In genomic region chr2:127857494-127857818, GRCh38 we compare ENCODE assay signal across 8 cellular contexts. TPM values are rescaled to one million over a fixed set of nuclear protein-coding genes. Genes with fewer than 3 reads are reported as not detected.
DNase-seq lines count a peak whose midpoint lies in the region; ATAC-seq and TF ChIP-seq lines count a peak whose summit lies in the region.

No MANE protein-coding gene starts in this region.

- no peaks in the 10 kb centered on the region for H3K36me3 ChIP-seq in mucosa of descending colon (ENCODE audit: low read depth)

- H3K36me3 Mint-ChIP-seq in dendritic cell treated with granulocyte-macrophage colony-stimulating factor and Interleukin-4, amounts not matched to agents 40 ng/mL and 50 ng/mL, for 4 days (ENCODE audit: low read depth): peaks cover 28% of the 10 kb centered on the region

- intact Hi-C loops in dendritic cell treated with granulocyte-macrophage colony-stimulating factor and Interleukin-4, amounts not matched to agents 40 ng/mL and 50 ng/mL, for 4 days (cut with micrococcal nuclease): loop anchor here (5.0 kb wide), 2 partner anchors 100 to 170 kb away; partner anchors contain the start of gene SAP130
- intact Hi-C loops in mucosa of descending colon (cut with DNase I, micrococcal nuclease): no loop called here
- intact Hi-C loops in posterior vena cava (cut with DNase I): no loop called here

- peak overlapping the region; percentile 93 for H3K4me3 Mint-ChIP-seq in dendritic cell treated with granulocyte-macrophage colony-stimulating factor and Interleukin-4, amounts not matched to agents 40 ng/mL and 50 ng/mL, for 4 days

- H3K9me3 Mint-ChIP-seq in dendritic cell treated with granulocyte-macrophage colony-stimulating factor and Interleukin-4, amounts not matched to agents 40 ng/mL and 50 ng/mL, for 4 days: no peaks in the 10 kb centered on the region

- TF ChIP-seq POLR2A in GM18505 (IDR thresholded peaks at IDR 0.05; ENCODE audit: borderline replicate concordance, extremely low read depth, insufficient read depth, insufficient read length): no peak

- peak; percentile 5 for ATAC-seq in HG03097 (IDR thresholded peaks at IDR 0.05; ENCODE audit: low FRiP score, unreplicated experiment)
- ATAC-seq in mucosa of descending colon: peak; percentile 32
- no peak for ATAC-seq in GM18505 (IDR thresholded peaks at IDR 0.05; ENCODE audit: unreplicated experiment)

- peaks cover 4% of the 10 kb centered on the region for H3K27me3 Mint-ChIP-seq in dendritic cell treated with granulocyte-macrophage colony-stimulating factor and Interleukin-4, amounts not matched to agents 40 ng/mL and 50 ng/mL, for 4 days

- H3K4me1 Mint-ChIP-seq in dendritic cell treated with granulocyte-macrophage colony-stimulating factor and Interleukin-4, amounts not matched to agents 40 ng/mL and 50 ng/mL, for 4 days (ENCODE audit: low read depth): peaks cover 42% of the 10 kb centered on the region

- no peaks in the 10 kb centered on the region for H3K9me3 ChIP-seq in mucosa of descending colon

- DNase-seq in DMS153 treated with DMSO at 0.1 percent for 48 hours (lab: John Stamatoyannopoulos, UW; ENCODE audit: unreplicated experiment): peak; percentile 27
- DNase-seq in DMS153 (lab: John Stamatoyannopoulos, UW): no peak
- peak; percentile 38 for DNase-seq in SK-N-DZ (ENCODE audit: low spot score)
- no peak for DNase-seq in mucosa of descending colon
- DNase-seq in posterior vena cava (ENCODE audit: low spot score): no peak

- peak overlapping the region; percentile 86 for H3K27ac Mint-ChIP-seq in dendritic cell treated with granulocyte-macrophage colony-stimulating factor and Interleukin-4, amounts not matched to agents 40 ng/mL and 50 ng/mL, for 4 days

- H3K4me3 ChIP-seq in mucosa of descending colon: peak overlapping the region; percentile 88

- peaks cover 6% of the 10 kb centered on the region for H3K4me1 ChIP-seq in mucosa of descending colon (ENCODE audit: low read depth)

- no peak for TF ChIP-seq CTCF in mucosa of descending colon (IDR thresholded peaks at IDR 0.05)

RNA-seq across cellular contexts. Expression of gene POLR2D, which starts 0.5 kb away (rescaled TPM):
- 34.4 and 43.1 TPM in 2 replicates for polyA plus RNA-seq in SK-N-DZ (2014; cell fraction: cytosol; rRNA removed)
- 18.0 and 28.8 TPM in 2 replicates for polyA plus RNA-seq in SK-N-DZ (2014; cell fraction: nucleus; rRNA removed)
- total RNA-seq in mucosa of descending colon (10 to 100 TPM; 20.9 to 25.3 (median 21.3) TPM), posterior vena cava (10 to 100 TPM; 21.3 to 21.4 TPM)

RNA-seq across cellular contexts. Expression of gene AMMECR1L, which starts 28.3 kb away (rescaled TPM):
- polyA plus RNA-seq in SK-N-DZ (2014; cell fraction: cytosol; rRNA removed): 13.8 and 15.7 TPM in 2 replicates
- 17.7 and 20.6 TPM in 2 replicates for polyA plus RNA-seq in SK-N-DZ (2014; cell fraction: nucleus; rRNA removed)
- total RNA-seq in mucosa of descending colon (10 to 100 TPM; 13.1 to 18.7 (median 15.6) TPM), posterior vena cava (10 to 100 TPM; 14.2 to 15.4 TPM)

RNA-seq across cellular contexts. Expression of gene WDR33, which starts 46.5 kb away (rescaled TPM):
- 23.6 and 29.8 TPM in 2 replicates for polyA plus RNA-seq in SK-N-DZ (2014; cell fraction: cytosol; rRNA removed)
- polyA plus RNA-seq in SK-N-DZ (2014; cell fraction: nucleus; rRNA removed): 36.5 and 45.8 TPM in 2 replicates
- total RNA-seq in mucosa of descending colon (10 to 100 TPM; 43.3 to 57.1 (median 43.4) TPM), posterior vena cava (10 to 100 TPM; 41.8 to 48.6 TPM)

Comparison
In these comparisons a context has a peak if more than half of its experiments do, and no peak if none do; other contexts are left out.
1. DNase-seq: peak in DMS153 treated with DMSO at 0.1 percent for 48 hours (single experiment) and SK-N-DZ (single experiment); none in DMS153 (single experiment), mucosa of descending colon (0 of 3) and posterior vena cava (single experiment).